Comparison of ENCODE assay signal across 29 cellular contexts in genomic region chr21:40178726-40179125, GRCh38.
"Had no signal": no experiment of that assay in that cellular context is flagged by ENCODE, and none has a peak within 500 bp of the region (broad histone marks: within the 10 kb centered on the region; RNA-seq: fewer than 3 reads in every experiment).

No MANE protein-coding gene starts in this region.

- H3K36me3 Mint-ChIP-seq: neural progenitor cell; stimulated activated memory B cell treated with anti-CD40 and anti-IgM and Interleukin-4, amounts not matched to agents 10 μg/mL and 1 μg/mL and 100 μg/mL, for 72 hours had no signal

- H3K9me3 ChIP-seq: ovary, prostate gland, right lobe of liver, testis, tibial artery, transverse colon, upper lobe of right lung, uterus had no signal

- H3K27ac ChIP-seq: neural progenitor cell, ovary, parathyroid adenoma, prostate gland, right lobe of liver, skin epidermis, suprapubic skin, testis, tibial artery, transverse colon, upper lobe of right lung, uterus had no signal

- DNase-seq: naive thymus-derived CD4-positive, alpha-beta T cell; natural killer cell; occipital lobe; ovary; right cardiac atrium; spleen; stimulated activated CD4-positive, alpha-beta T cell treated with anti-CD3 and anti-CD28 coated beads, Interleukin-12 subunit alpha, Interleukin-12 subunit beta, amount 100 ng/mL, for 4 hours; stimulated activated CD4-positive, alpha-beta T cell treated with anti-CD3 and anti-CD28 coated beads, Interleukin-1b, Interleukin-23, amount 100 ng/mL, for 48 hours; stimulated activated CD4-positive, alpha-beta T cell treated with anti-CD3 and anti-CD28 coated beads, Interleukin-4, amount 100 ng/mL, for 1 hour; stimulated activated CD4-positive, alpha-beta T cell treated with anti-CD3 and anti-CD28 coated beads, Interleukin-4, amount 100 ng/mL, for 4 hours; stimulated activated CD8-positive, alpha-beta memory T cell treated with anti-CD3 and anti-CD28 coated beads, Interleukin-4, amount 100 ng/mL, for 48 hours; stimulated activated naive CD4-positive, alpha-beta T cell; stimulated activated naive CD8-positive, alpha-beta T cell treated with anti-CD3 and anti-CD28 coated beads, Interleukin-15, amount 100 ng/mL, for 72 hours; stimulated activated naive CD8-positive, alpha-beta T cell treated with anti-CD3 and anti-CD28 coated beads, Interleukin-15, Interleukin-2, amounts not matched to agents 100 U/mL and 50 U/mL, for 24 hours; testis; tibial artery; transverse colon; upper lobe of right lung; uterus had no signal

- H3K4me3 ChIP-seq: neural progenitor cell, ovary, prostate gland, right lobe of liver, skin epidermis, smooth muscle cell, spleen, suprapubic skin, testis, tibial artery, transverse colon, upper lobe of right lung, uterus had no signal

- H3K36me3 ChIP-seq: neural progenitor cell, ovary, prostate gland, right lobe of liver, spleen, suprapubic skin, tibial artery, transverse colon, upper lobe of right lung, uterus had no signal

- H3K4me1 ChIP-seq: parathyroid adenoma, prostate gland, right lobe of liver, spleen, suprapubic skin, testis, tibial artery, transverse colon, upper lobe of right lung, uterus had no signal

- ATAC-seq: naive thymus-derived CD4-positive, alpha-beta T cell; natural killer cell; right cardiac atrium; stimulated activated memory B cell treated with anti-CD40 and anti-IgM and Interleukin-4, amounts not matched to agents 10 μg/mL and 1 μg/mL and 100 μg/mL, for 72 hours; stimulated activated naive CD8-positive, alpha-beta T cell treated with anti-CD3 and anti-CD28 coated beads, Interleukin-15, amount 100 ng/mL, for 72 hours; stimulated activated naive CD8-positive, alpha-beta T cell treated with anti-CD3 and anti-CD28 coated beads, Interleukin-15, Interleukin-2, amounts not matched to agents 100 U/mL and 50 U/mL, for 24 hours; upper lobe of right lung had no signal

- H3K27ac Mint-ChIP-seq: naive thymus-derived CD4-positive, alpha-beta T cell; natural killer cell; neural progenitor cell; stimulated activated memory B cell treated with anti-CD40 and anti-IgM and Interleukin-4, amounts not matched to agents 10 μg/mL and 1 μg/mL and 100 μg/mL, for 72 hours; stimulated activated naive CD8-positive, alpha-beta T cell treated with anti-CD3 and anti-CD28 coated beads, Interleukin-15, amount 100 ng/mL, for 72 hours; type B pancreatic cell had no signal

- H3K4me3 Mint-ChIP-seq: naive thymus-derived CD4-positive, alpha-beta T cell; natural killer cell; nephron; neural progenitor cell; stimulated activated memory B cell treated with anti-CD40 and anti-IgM and Interleukin-4, amounts not matched to agents 10 μg/mL and 1 μg/mL and 100 μg/mL, for 72 hours; stimulated activated naive CD8-positive, alpha-beta T cell treated with anti-CD3 and anti-CD28 coated beads, Interleukin-15, amount 100 ng/mL, for 72 hours; type B pancreatic cell had no signal

- H3K27me3 Mint-ChIP-seq: stimulated activated memory B cell treated with anti-CD40 and anti-IgM and Interleukin-4, amounts not matched to agents 10 μg/mL and 1 μg/mL and 100 μg/mL, for 72 hours had no signal

- H3K4me1 Mint-ChIP-seq: stimulated activated memory B cell treated with anti-CD40 and anti-IgM and Interleukin-4, amounts not matched to agents 10 μg/mL and 1 μg/mL and 100 μg/mL, for 72 hours; stimulated activated naive CD8-positive, alpha-beta T cell treated with anti-CD3 and anti-CD28 coated beads, Interleukin-15, amount 100 ng/mL, for 72 hours had no signal

- H3K27me3 ChIP-seq: neural progenitor cell, ovary, right lobe of liver, testis, transverse colon, uterus had no signal
